29 cellular contexts compared by ENCODE assay signal in genomic region chr17:34842235-34842634, GRCh38.
"Had no signal": no experiment of that assay in that cellular context is flagged by ENCODE, and none has a peak within 500 bp of the region (broad histone marks: within the 10 kb centered on the region; RNA-seq: fewer than 3 reads in every experiment).

No MANE protein-coding gene starts in this region.

- H3K9me3 Mint-ChIP-seq: activated CD4-positive, alpha-beta memory T cell treated with anti-CD3 and anti-CD28 coated beads, Interleukin-2, amount 10 ng/mL, durations not matched to agents 7 days and 5 days; activated naive CD4-positive, alpha-beta T cell treated with anti-CD3 and anti-CD28 coated beads, Interleukin-2, amount 50 U/mL, for 24 hours; activated naive CD8-positive, alpha-beta T cell treated with anti-CD3 and anti-CD28 coated beads, Interleukin-2, amount 10 ng/mL, durations not matched to agents 7 days and 5 days had no signal

- H3K4me3 Mint-ChIP-seq: activated CD4-positive, alpha-beta memory T cell treated with anti-CD3 and anti-CD28 coated beads, Interleukin-2, amount 10 ng/mL, durations not matched to agents 7 days and 5 days; activated CD8-positive, alpha-beta memory T cell treated with anti-CD3 and anti-CD28 coated beads, Interleukin-2, amount 10 ng/mL, durations not matched to agents 7 days and 5 days; activated naive CD4-positive, alpha-beta T cell treated with anti-CD3 and anti-CD28 coated beads, Interleukin-2, amount 50 U/mL, for 24 hours; activated naive CD8-positive, alpha-beta T cell treated with anti-CD3 and anti-CD28 coated beads, Interleukin-2, amount 10 ng/mL, durations not matched to agents 7 days and 5 days had no signal

- H3K9ac ChIP-seq: KMS-11 had no signal

- H3K27ac Mint-ChIP-seq: activated CD4-positive, alpha-beta memory T cell treated with anti-CD3 and anti-CD28 coated beads, Interleukin-2, amount 10 ng/mL, durations not matched to agents 7 days and 5 days; activated CD8-positive, alpha-beta memory T cell treated with anti-CD3 and anti-CD28 coated beads, Interleukin-2, amount 10 ng/mL, durations not matched to agents 7 days and 5 days; activated naive CD4-positive, alpha-beta T cell treated with anti-CD3 and anti-CD28 coated beads, Interleukin-2, amount 50 U/mL, for 24 hours; activated naive CD8-positive, alpha-beta T cell treated with anti-CD3 and anti-CD28 coated beads, Interleukin-2, amount 10 ng/mL, durations not matched to agents 7 days and 5 days had no signal

- DNase-seq: activated CD4-positive, alpha-beta memory T cell treated with anti-CD3 and anti-CD28 coated beads, Interleukin-2, amount 10 ng/mL, durations not matched to agents 7 days and 5 days; activated CD4-positive, alpha-beta T cell treated with anti-CD3 and anti-CD28 coated beads for 1 hour; activated CD4-positive, alpha-beta T cell treated with anti-CD3 and anti-CD28 coated beads for 48 hours; activated CD4-positive, CD25-positive, alpha-beta regulatory T cell; activated CD8-positive, alpha-beta memory T cell treated with anti-CD3 and anti-CD28 coated beads for 24 hours; activated CD8-positive, alpha-beta memory T cell treated with anti-CD3 and anti-CD28 coated beads, Interleukin-2, amount 10 ng/mL, durations not matched to agents 7 days and 5 days; activated CD8-positive, alpha-beta memory T cell treated with anti-CD3 and anti-CD28 coated beads, Interleukin-2, amount 50 U/mL, for 48 hours; activated effector memory CD4-positive, alpha-beta T cell treated with Interleukin-2 at 50 U/mL for 16 hours; activated naive CD8-positive, alpha-beta T cell treated with anti-CD3 and anti-CD28 coated beads, Interleukin-2, amount 10 ng/mL, durations not matched to agents 7 days and 5 days; activated T-cell treated with anti-CD3 and anti-CD28 coated beads, Interleukin-2, amount 50 U/mL, for 48 hours; amygdala; MM.1S; MV-4-11; NCI-H1436 treated with DMSO at 0.1 percent for 48 hours; NCI-H1694 treated with DMSO at 0.1 percent for 48 hours; NCI-H2029; NCI-H345; NCI-H524 treated with DMSO at 0.1 percent for 48 hours; PC-9; Right ventricle myocardium superior; SW 1271; T-helper 1 cell; T1000; WERI-Rb-1 had no signal

- FAIRE-seq: RCC 7860 had no signal

- H3K9me3 ChIP-seq: ascending aorta had no signal

- H3K4me1 ChIP-seq: ascending aorta had no signal

- H3K36me3 ChIP-seq: ascending aorta, cardiac muscle cell, WERI-Rb-1 had no signal

- H3K27me3 ChIP-seq: ascending aorta, cardiac muscle cell had no signal

- H3K4me2 ChIP-seq: KMS-11, PC-9 had no signal

- ATAC-seq: activated CD8-positive, alpha-beta memory T cell treated with anti-CD3 and anti-CD28 coated beads, Interleukin-2, amount 10 ng/mL, durations not matched to agents 7 days and 5 days had no signal

- H2AFZ ChIP-seq: PC-9 had no signal

- H3K36me3 Mint-ChIP-seq: activated CD8-positive, alpha-beta memory T cell treated with anti-CD3 and anti-CD28 coated beads, Interleukin-2, amount 10 ng/mL, durations not matched to agents 7 days and 5 days; activated naive CD4-positive, alpha-beta T cell treated with anti-CD3 and anti-CD28 coated beads, Interleukin-2, amount 50 U/mL, for 24 hours; activated naive CD8-positive, alpha-beta T cell treated with anti-CD3 and anti-CD28 coated beads, Interleukin-2, amount 10 ng/mL, durations not matched to agents 7 days and 5 days had no signal

- H3K27ac ChIP-seq: ascending aorta, cardiac muscle cell, KMS-11, PC-9, WERI-Rb-1 had no signal

- H3K4me3 ChIP-seq: ascending aorta, cardiac muscle cell, PC-9 had no signal

- H3K4me1 Mint-ChIP-seq: activated CD8-positive, alpha-beta memory T cell treated with anti-CD3 and anti-CD28 coated beads, Interleukin-2, amount 10 ng/mL, durations not matched to agents 7 days and 5 days; activated naive CD4-positive, alpha-beta T cell treated with anti-CD3 and anti-CD28 coated beads, Interleukin-2, amount 50 U/mL, for 24 hours had no signal

- H3K27me3 Mint-ChIP-seq: activated CD4-positive, alpha-beta memory T cell treated with anti-CD3 and anti-CD28 coated beads, Interleukin-2, amount 10 ng/mL, durations not matched to agents 7 days and 5 days; activated naive CD4-positive, alpha-beta T cell treated with anti-CD3 and anti-CD28 coated beads, Interleukin-2, amount 50 U/mL, for 24 hours had no signal
